In genomic region chr1:46248122-46248920, GRCh38 we compare ENCODE assay signal across 6 cellular contexts. TPM values are rescaled to one million over a fixed set of nuclear protein-coding genes. Genes with fewer than 3 reads are reported as not detected.
A peak's percentile ranks its signal among the peaks of the same experiment; 100 is the strongest.
DNase-seq lines count a peak whose midpoint lies in the region; TF ChIP-seq lines count a peak whose summit lies in the region.

No MANE protein-coding gene starts in this region.

- H3K4me2 ChIP-seq in OCI-LY3 (ENCODE audit: low read length): peak overlapping the region; percentile 91

- H3K79me2 ChIP-seq in OCI-LY3 (ENCODE audit: low read length): peaks cover 23% of the 10 kb centered on the region

- WGBS in esophagus squamous epithelium, 2 donors: 2% methylated on average over 6 to 7 of the region's 7 CpGs

- no peaks in the 10 kb centered on the region for H4K20me1 ChIP-seq in OCI-LY3 (ENCODE audit: insufficient read depth, low read length)

- DNase-seq in cardiac muscle cell (ENCODE audit: low read depth in 1 of 2, low spot score in 1 of 2) (peak in 1 of 2 donors; percentile 21), cardiac septum (ENCODE audit: low spot score) (no peak), esophagus squamous epithelium (lab: John Stamatoyannopoulos, UW) (no peak), Ammon's horn (ENCODE audit: low spot score) (no peak)
- peak; percentile 49 for DNase-seq in stimulated activated CD4-positive, alpha-beta T cell treated with anti-CD3 and anti-CD28 coated beads, Interleukin-1b, Interleukin-23, amount 100 ng/mL, for 48 hours

- peaks cover 3% of the 10 kb centered on the region for H3K36me3 ChIP-seq in cardiac muscle cell
- peaks cover 20% of the 10 kb centered on the region for H3K36me3 ChIP-seq in OCI-LY3 (replicated peaks; ENCODE audit: low read depth, low read length)
- H3K36me3 ChIP-seq in esophagus squamous epithelium: no peaks in the 10 kb centered on the region

- H3K9ac ChIP-seq in OCI-LY3 (ENCODE audit: low read length): peak overlapping the region; percentile 79

- no peak overlapping the region for H3K27ac ChIP-seq in cardiac muscle cell
- peak overlapping the region; percentile 43 for H3K27ac ChIP-seq in OCI-LY3 (ENCODE audit: low read length)
- peak overlapping the region in 3 of 4 donors; percentile 55 to 63 (median 55) for H3K27ac ChIP-seq in esophagus squamous epithelium

- no peak for TF ChIP-seq POLR2A in esophagus squamous epithelium (IDR thresholded peaks at IDR 0.05)

- no peaks in the 10 kb centered on the region for H3K4me1 ChIP-seq in cardiac muscle cell (ENCODE audit: low read depth)
- peaks cover 16% of the 10 kb centered on the region for H3K4me1 ChIP-seq in OCI-LY3 (ENCODE audit: low read length)
- H3K4me1 ChIP-seq in esophagus squamous epithelium: peaks cover 4 to 35% (median 7%) of the 10 kb centered on the region in 3 donors

- intact Hi-C loops in cardiac septum (cut with DNase I): loop anchor here (5.0 kb wide), 1 partner anchor 94 kb away; the partner anchor contains the start of gene NSUN4
- intact Hi-C loops in esophagus squamous epithelium (cut with DNase I): no loop called here

- no peaks in the 10 kb centered on the region for H3K9me3 ChIP-seq in cardiac muscle cell (ENCODE audit: low read depth)
- H3K9me3 ChIP-seq in OCI-LY3 (ENCODE audit: insufficient read depth, low read length): no peaks in the 10 kb centered on the region
- no peaks in the 10 kb centered on the region for H3K9me3 ChIP-seq in esophagus squamous epithelium

- no peak overlapping the region for H2AFZ ChIP-seq in OCI-LY3 (ENCODE audit: low read depth, low read length)

- no peak for TF ChIP-seq CTCF in cardiac muscle cell (IDR thresholded peaks at IDR 0.05; ENCODE audit: low read depth, low read length)
- peak; percentile 6; the same call in 1 of the 2 replicates for TF ChIP-seq CTCF in OCI-LY3 (IDR thresholded peaks at IDR 0.05; ENCODE audit: low read depth, low read length)
- TF ChIP-seq CTCF in esophagus squamous epithelium (IDR thresholded peaks at IDR 0.05): no peak

- H3K27me3 ChIP-seq in cardiac muscle cell (no peaks in the 10 kb centered on the region), OCI-LY3 (ENCODE audit: low read depth, low read length) (no peaks in the 10 kb centered on the region), esophagus squamous epithelium (no peaks in the 10 kb centered on the region)

- H3K4me3 ChIP-seq in cardiac muscle cell: peak overlapping the region; percentile 77
- peak overlapping the region; percentile 95 for H3K4me3 ChIP-seq in OCI-LY3 (ENCODE audit: low read length)
- H3K4me3 ChIP-seq in esophagus squamous epithelium: peak overlapping the region; percentile 44 to 84 (median 66)

RNA-seq across cellular contexts. Expression of gene RAD54L, which starts 0.8 kb away (rescaled TPM):
- total RNA-seq in cardiac muscle cell (2.5 and 3.3 TPM in 2 replicates), cardiac septum (0.97 TPM), esophagus squamous epithelium (1 to 10 TPM; 1.9 to 7.8 (median 6.8) TPM)
- 5.9 and 13.6 TPM in 2 replicates for polyA plus RNA-seq in cardiac muscle cell

RNA-seq across cellular contexts. Expression of gene LURAP1, which starts 45.2 kb away (rescaled TPM):
- total RNA-seq in cardiac muscle cell: 11.7 and 19.5 TPM in 2 replicates
- 6.0 and 7.2 TPM in 2 replicates for polyA plus RNA-seq in cardiac muscle cell
- total RNA-seq in cardiac septum: 11.9 TPM
- 1 to 10 TPM; 1.7 to 4.6 (median 3.1) TPM for total RNA-seq in esophagus squamous epithelium

RNA-seq across cellular contexts. Expression of gene POMGNT1, which starts 50.1 kb away (rescaled TPM):
- total RNA-seq in cardiac muscle cell (105 and 125 TPM in 2 replicates), cardiac septum (139 TPM), esophagus squamous epithelium (10 to 100 TPM; 23.9 to 36.7 (median 28.1) TPM)
- polyA plus RNA-seq in cardiac muscle cell: 128 and 147 TPM in 2 replicates

RNA-seq across cellular contexts. Expression of gene LRRC41, which starts 55.1 kb away (rescaled TPM):
- total RNA-seq in cardiac muscle cell (118 and 151 TPM in 2 replicates), cardiac septum (52.5 TPM), esophagus squamous epithelium (10 to 100 TPM; 44.1 to 66.4 (median 57.6) TPM)
- 130 and 169 TPM in 2 replicates for polyA plus RNA-seq in cardiac muscle cell

RNA-seq across cellular contexts. Expression of gene UQCRH, which starts 55.2 kb away (rescaled TPM):
- total RNA-seq in cardiac muscle cell: 597 and 948 TPM in 2 replicates
- polyA plus RNA-seq in cardiac muscle cell: 517 and 698 TPM in 2 replicates
- 907 TPM for total RNA-seq in cardiac septum
- total RNA-seq in esophagus squamous epithelium: 100 to 1,000 TPM; 329 to 618 (median 564) TPM
